In genomic region chr5:132479073-132479811, GRCh38 we compare ENCODE assay signal across 9 cellular contexts. TPM values are rescaled to one million over a fixed set of nuclear protein-coding genes. Genes with fewer than 3 reads are reported as not detected.
DNase-seq lines count a peak whose midpoint lies in the region; ATAC-seq and TF ChIP-seq lines count a peak whose summit lies in the region.
"Had no signal": no experiment of that assay in that cellular context is flagged by ENCODE, and none has a peak within 500 bp of the region (broad histone marks: within the 10 kb centered on the region; RNA-seq: fewer than 3 reads in every experiment).

No MANE protein-coding gene starts in this region.

- TF ChIP-seq CTCF in psoas muscle (IDR thresholded peaks at IDR 0.05): no peak

- WGBS in psoas muscle, 3 donors: 87 to 96% (median 91%) methylated on average over 3 of the region's 3 CpGs

- H3K9me3 ChIP-seq in duodenal mucosa (ENCODE audit: control insufficient read depth in 1 of 2, low read length in 2 of 2) (no peaks in the 10 kb centered on the region), psoas muscle (no peaks in the 10 kb centered on the region)

- H3K27me3 ChIP-seq in ACC112 (ENCODE audit: insufficient read depth, low read length) (no peaks in the 10 kb centered on the region), duodenal mucosa (ENCODE audit: control insufficient read depth in 1 of 2, insufficient read depth in 2 of 2, low read length in 2 of 2) (no peaks in the 10 kb centered on the region), psoas muscle (ENCODE audit: insufficient read depth in 3 of 3, low read length in 2 of 3) (no peaks in the 10 kb centered on the region)

- DNase-seq in activated gamma-delta T cell treated with Interleukin-2 at 50 U/mL for 16 hours (no peak), psoas muscle (no peak), NCI-H187 treated with DMSO at 0.1 percent for 48 hours (lab: John Stamatoyannopoulos, UW) (no peak)
- DNase-seq: NCI-H2029 had no signal

- H3K9ac ChIP-seq in duodenal mucosa (ENCODE audit: low read depth in 1 of 2, low read length in 2 of 2): peak overlapping the region in 1 of 2 donors; percentile 63

- intact Hi-C loops in psoas muscle (cut with DNase I): no loop called here

- peak; percentile 66 for ATAC-seq in GM19043 (IDR thresholded peaks at IDR 0.05; ENCODE audit: low read depth, unreplicated experiment)
- ATAC-seq in HG03520 (IDR thresholded peaks at IDR 0.05; ENCODE audit: unreplicated experiment): peak; percentile 45
- ATAC-seq in psoas muscle: no peak
- ATAC-seq in HG03097 (IDR thresholded peaks at IDR 0.05; ENCODE audit: low FRiP score, unreplicated experiment): no peak

- H3K79me2 ChIP-seq in ACC112 (ENCODE audit: control insufficient read depth, insufficient read depth, low read length, unreplicated experiment): no peaks in the 10 kb centered on the region

- peak overlapping the region; percentile 10; the same call in 1 of the 2 replicates for H3K27ac ChIP-seq in ACC112 (ENCODE audit: low read depth, low read length)
- peak overlapping the region; percentile 28 for H3K27ac ChIP-seq in duodenal mucosa (ENCODE audit: low read depth, low read length)
- no peak overlapping the region for H3K27ac ChIP-seq in psoas muscle

- H3K4me3 ChIP-seq in ACC112 (ENCODE audit: low read depth, low read length) (no peak overlapping the region), duodenal mucosa (ENCODE audit: low read depth in 1 of 2, low read length in 2 of 2) (no peak overlapping the region), psoas muscle (no peak overlapping the region)

- H3K36me3 ChIP-seq in ACC112 (ENCODE audit: insufficient read depth, low read length) (peaks cover 17% of the 10 kb centered on the region; the same call in 1 of the 2 replicates), duodenal mucosa (ENCODE audit: control insufficient read depth in 1 of 2, insufficient read depth in 2 of 2, low read length in 2 of 2) (peaks cover 14 to 27% of the 10 kb centered on the region in 2 donors), psoas muscle (ENCODE audit: insufficient read depth in 1 of 2, low read depth in 1 of 2) (peaks cover 0 to 15% of the 10 kb centered on the region in 2 donors)

- H2AFZ ChIP-seq in ACC112 (ENCODE audit: low read length, unreplicated experiment): no peak overlapping the region

- H3K4me1 ChIP-seq in ACC112 (ENCODE audit: control insufficient read depth, insufficient read depth, low read length, unreplicated experiment) (peaks cover 23% of the 10 kb centered on the region), duodenal mucosa (ENCODE audit: control insufficient read depth in 1 of 2, insufficient read depth in 2 of 2, low read length in 2 of 2) (peaks cover 66 to 70% of the 10 kb centered on the region in 2 donors), psoas muscle (peaks cover 5% of the 10 kb centered on the region)

RNA-seq across cellular contexts. Expression of gene IRF1, which starts 11.3 kb away (rescaled TPM):
- 10 to 100 TPM in 3 of 4 donors, 1 to 10 TPM in 1; 5.5 to 18.8 (median 13.7) TPM for total RNA-seq in psoas muscle
- polyA plus RNA-seq in psoas muscle: 10 to 100 TPM in 1 of 3 donors, 1 to 10 TPM in 2; 4.7 to 11.8 (median 4.9) TPM

Comparison
In these comparisons a context has a peak if more than half of its experiments do, and no peak if none do; other contexts are left out.
1. ATAC-seq: peak in GM19043 (single experiment) and HG03520 (single experiment); none in psoas muscle (0 of 4) and HG03097 (single experiment).